In the genomic region with DNA sequence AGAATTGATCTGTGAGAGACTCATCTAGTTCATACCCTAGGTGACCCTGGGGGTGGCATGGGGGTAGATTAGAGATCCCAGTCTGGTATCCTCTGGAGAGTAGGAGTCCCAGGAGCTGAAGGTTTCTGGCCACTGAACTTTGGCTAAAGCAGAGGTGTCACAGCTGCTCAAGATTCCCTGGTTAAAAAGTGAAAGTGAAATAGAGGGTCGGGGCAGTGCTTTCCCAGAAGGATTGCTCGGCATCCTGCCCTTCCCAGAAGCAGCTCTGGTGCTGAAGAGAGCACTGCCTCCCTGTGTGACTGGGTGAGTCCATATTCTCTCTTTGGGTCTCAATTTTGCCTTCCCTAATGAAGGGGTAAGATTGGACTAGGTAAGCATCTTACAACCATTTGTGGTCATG, we compare ENCODE assay signal across 8 cellular contexts. TPM values are rescaled to one million over a fixed set of nuclear protein-coding genes. Genes with fewer than 3 reads are reported as not detected.
DNase-seq lines count a peak whose midpoint lies in the region; ATAC-seq, FAIRE-seq and TF ChIP-seq lines count a peak whose summit lies in the region.

No MANE protein-coding gene starts in this region.

- no peak for DNase-seq in CD4-positive, alpha-beta T cell
- DNase-seq in SK-N-SH (no peak), fibroblast of mammary gland (ENCODE audit: low read depth) (peak; percentile 47), pancreas (no peak), NCI-H146 treated with DMSO at 0.1 percent for 48 hours (lab: John Stamatoyannopoulos, UW; ENCODE audit: unreplicated experiment) (no peak), D721Med (ENCODE audit: insufficient read length, low spot score) (no peak), GDM1 (lab: John Stamatoyannopoulos, UW) (no peak)

- H3K27ac ChIP-seq in CD4-positive, alpha-beta T cell (ENCODE audit: low read depth, low read length), result peak overlapping the region; percentile 65
- H3K27ac ChIP-seq in SK-N-SH (ENCODE audit: low read depth in 2 of 2, low read length in 1 of 2) (peak overlapping the region in 1 of 2 experiments; percentile 12; a peak in 1 of 4 replicates), pancreas (peak overlapping the region in 3 of 4 donors; percentile 16 to 54 (median 41))

- no peaks in the 10 kb centered on the region for H3K9me3 Mint-ChIP-seq in CD4-positive, alpha-beta T cell

- H3K79me2 ChIP-seq in SK-N-SH (ENCODE audit: insufficient read depth), result no peaks in the 10 kb centered on the region

- H3K4me2 ChIP-seq in SK-N-SH, result 0 out of 2 replicates have a peak overlapping the region, but pooled peaks have one; percentile 30

- ATAC-seq in CD4-positive, alpha-beta T cell (ENCODE audit: poor library complexity), result no peak
- ATAC-seq in pancreas (peak in 3 of 4 donors; percentile 25 to 73 (median 71)), HG03039 (IDR thresholded peaks at IDR 0.05; ENCODE audit: unreplicated experiment) (no peak)

- TF ChIP-seq CTCF in CD4-positive, alpha-beta T cell (IDR thresholded peaks at IDR 0.05), result no peak
- TF ChIP-seq CTCF in SK-N-SH (IDR thresholded peaks at IDR 0.05) (no peak), fibroblast of mammary gland (conservative IDR thresholded peaks at IDR 0.05; ENCODE audit: control insufficient read depth, insufficient read depth, low read depth, low read length) (no peak), pancreas (IDR thresholded peaks at IDR 0.05) (no peak), D721Med (IDR thresholded peaks at IDR 0.05; ENCODE audit: insufficient read depth, missing control alignments) (no peak)

- TF ChIP-seq RAD21 in SK-N-SH (IDR thresholded peaks at IDR 0.05; ENCODE audit: low read length), result no peak

- peak overlapping the region; percentile 91 for H3K4me3 Mint-ChIP-seq in CD4-positive, alpha-beta T cell

- CTCF ChIA-PET in CD4-positive, alpha-beta T cell (lab: Charles Lee), result interaction anchor here (0.9 kb wide), 1 partner anchor 26 kb away, joined by 3 read pairs; no protein-coding TSS in a partner anchor
- CTCF ChIA-PET in SK-N-SH (lab: Yijun Ruan, JAX), result interaction anchor here (0.6 to 4.2 kb wide), 8 partner anchors 11 to 472 kb away, joined by 3 to 26 read pairs (median 4); no protein-coding TSS in a partner anchor

- no peak overlapping the region for H2AFZ ChIP-seq in SK-N-SH (ENCODE audit: low read depth)

- 75% methylated on average over 2 of the region's 2 CpGs for WGBS in SK-N-SH (ENCODE audit: low lambda C conversion rate)
- WGBS in pancreas, 2 donors, result 14 to 35% methylated on average over 2 of the region's 2 CpGs

- H3K36me3 Mint-ChIP-seq in CD4-positive, alpha-beta T cell (ENCODE audit: low read depth), result peaks cover 45% of the 10 kb centered on the region

- no peak overlapping the region for H3K9ac ChIP-seq in SK-N-SH

- H3F3A ChIP-seq in SK-N-SH (replicated peaks; ENCODE audit: insufficient read depth), result peaks cover 24% of the 10 kb centered on the region

- TF ChIP-seq EP300 in SK-N-SH (IDR thresholded peaks at IDR 0.05; ENCODE audit: borderline replicate concordance in 1 of 2, low read depth in 1 of 2, low read length in 1 of 2), result no peak

- intact Hi-C loops in CD4-positive, alpha-beta T cell (cut with DNase I, micrococcal nuclease), result no loop called here
- intact Hi-C loops in pancreas (cut with DNase I), result no loop called here

- H3K27ac Mint-ChIP-seq in CD4-positive, alpha-beta T cell, result peak overlapping the region; percentile 96

- H3K27me3 Mint-ChIP-seq in CD4-positive, alpha-beta T cell, result no peaks in the 10 kb centered on the region

- no peak for FAIRE-seq in pancreas (lab: Jason Lieb, UNC)
- no peak for FAIRE-seq in D721Med (lab: Jason Lieb, UNC)

- peaks cover 3 to 52% of the 10 kb centered on the region in 2 experiments for H3K36me3 ChIP-seq in SK-N-SH (replicated peaks in 1 of 2; ENCODE audit: control insufficient read depth in 1 of 2, insufficient read depth in 2 of 2, low read length in 1 of 2)
- H3K36me3 ChIP-seq in pancreas, result peaks cover 0 to 20% (median 16%) of the 10 kb centered on the region in 3 donors

- no peaks in the 10 kb centered on the region for H3K27me3 ChIP-seq in CD4-positive, alpha-beta T cell (ENCODE audit: control insufficient read depth, insufficient read depth, low read length)
- H3K27me3 ChIP-seq in SK-N-SH (ENCODE audit: insufficient read depth) (no peaks in the 10 kb centered on the region), pancreas (no peaks in the 10 kb centered on the region)

- POLR2A ChIA-PET in CD4-positive, alpha-beta T cell (lab: Charles Lee), result interaction anchor here (1.1 to 2.2 kb wide), 3 partner anchors 9 to 41 kb away, joined by 4 to 15 read pairs (median 5); no protein-coding TSS in a partner anchor
- POLR2A ChIA-PET in SK-N-SH (lab: Yijun Ruan, JAX), result interaction anchor here (0.7 to 1.0 kb wide), 3 partner anchors 9 to 39 kb away, joined by 3 to 4 read pairs (median 3); no protein-coding TSS in a partner anchor

- no peaks in the 10 kb centered on the region for H3K9me3 ChIP-seq in CD4-positive, alpha-beta T cell (ENCODE audit: control insufficient read depth, low read length)
- H3K9me3 ChIP-seq in SK-N-SH (no peaks in the 10 kb centered on the region), pancreas (no peaks in the 10 kb centered on the region)

- peaks cover 4% of the 10 kb centered on the region for H4K20me1 ChIP-seq in SK-N-SH (ENCODE audit: insufficient read depth)

- peaks cover 39% of the 10 kb centered on the region for H3K4me1 Mint-ChIP-seq in CD4-positive, alpha-beta T cell (ENCODE audit: low read depth)

- no peaks in the 10 kb centered on the region for H3K9me2 ChIP-seq in SK-N-SH

- H3K4me1 ChIP-seq in SK-N-SH (ENCODE audit: control insufficient read depth in 1 of 2, insufficient read depth in 2 of 2, low read depth in 1 of 2, low read length in 1 of 2), result peaks cover 0 to 10% of the 10 kb centered on the region in 2 experiments; a peak in 1 of 4 replicates
- H3K4me1 ChIP-seq in pancreas, result peaks cover 0 to 9% (median 0%) of the 10 kb centered on the region in 3 donors

- H3K4me3 ChIP-seq in SK-N-SH (ENCODE audit: low read depth in 2 of 2, low read length in 1 of 2), result no peak overlapping the region
- H3K4me3 ChIP-seq in fibroblast of mammary gland (ENCODE audit: control insufficient read depth, low read depth, low read length), result no peak overlapping the region
- peak overlapping the region in 1 of 4 donors; percentile 22 for H3K4me3 ChIP-seq in pancreas

TF ChIP-seq in SK-N-SH, 30 proteins besides CTCF, POLR2A, EP300 and RAD21:
- TF ChIP-seq EZH2phosphoT487 (IDR thresholded peaks at IDR 0.05; ENCODE audit: borderline replicate concordance, low read depth) (no peak), FOXM1 (IDR thresholded peaks at IDR 0.05; ENCODE audit: low read depth) (no peak), ELF1 (IDR thresholded peaks at IDR 0.05) (no peak), FOSL2 (IDR thresholded peaks at IDR 0.05; ENCODE audit: borderline replicate concordance, low read depth) (no peak), POLR2AphosphoS5 (IDR thresholded peaks at IDR 0.05; ENCODE audit: low read depth, low read length) (no peak), RXRA (IDR thresholded peaks at IDR 0.05; ENCODE audit: borderline replicate concordance, low read depth) (no peak), JUND (IDR thresholded peaks at IDR 0.05) (no peak), MEF2A (IDR thresholded peaks at IDR 0.05; ENCODE audit: borderline replicate concordance, low read depth) (no peak), YY1 (IDR thresholded peaks at IDR 0.05; ENCODE audit: low read depth) (no peak), NFIC (IDR thresholded peaks at IDR 0.05; ENCODE audit: borderline replicate concordance) (no peak)
- TF ChIP-seq, protein P1, sequence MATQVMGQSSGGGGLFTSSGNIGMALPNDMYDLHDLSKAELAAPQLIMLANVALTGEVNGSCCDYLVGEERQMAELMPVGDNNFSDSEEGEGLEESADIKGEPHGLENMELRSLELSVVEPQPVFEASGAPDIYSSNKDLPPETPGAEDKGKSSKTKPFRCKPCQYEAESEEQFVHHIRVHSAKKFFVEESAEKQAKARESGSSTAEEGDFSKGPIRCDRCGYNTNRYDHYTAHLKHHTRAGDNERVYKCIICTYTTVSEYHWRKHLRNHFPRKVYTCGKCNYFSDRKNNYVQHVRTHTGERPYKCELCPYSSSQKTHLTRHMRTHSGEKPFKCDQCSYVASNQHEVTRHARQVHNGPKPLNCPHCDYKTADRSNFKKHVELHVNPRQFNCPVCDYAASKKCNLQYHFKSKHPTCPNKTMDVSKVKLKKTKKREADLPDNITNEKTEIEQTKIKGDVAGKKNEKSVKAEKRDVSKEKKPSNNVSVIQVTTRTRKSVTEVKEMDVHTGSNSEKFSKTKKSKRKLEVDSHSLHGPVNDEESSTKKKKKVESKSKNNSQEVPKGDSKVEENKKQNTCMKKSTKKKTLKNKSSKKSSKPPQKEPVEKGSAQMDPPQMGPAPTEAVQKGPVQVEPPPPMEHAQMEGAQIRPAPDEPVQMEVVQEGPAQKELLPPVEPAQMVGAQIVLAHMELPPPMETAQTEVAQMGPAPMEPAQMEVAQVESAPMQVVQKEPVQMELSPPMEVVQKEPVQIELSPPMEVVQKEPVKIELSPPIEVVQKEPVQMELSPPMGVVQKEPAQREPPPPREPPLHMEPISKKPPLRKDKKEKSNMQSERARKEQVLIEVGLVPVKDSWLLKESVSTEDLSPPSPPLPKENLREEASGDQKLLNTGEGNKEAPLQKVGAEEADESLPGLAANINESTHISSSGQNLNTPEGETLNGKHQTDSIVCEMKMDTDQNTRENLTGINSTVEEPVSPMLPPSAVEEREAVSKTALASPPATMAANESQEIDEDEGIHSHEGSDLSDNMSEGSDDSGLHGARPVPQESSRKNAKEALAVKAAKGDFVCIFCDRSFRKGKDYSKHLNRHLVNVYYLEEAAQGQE (IDR thresholded peaks at IDR 0.05; ENCODE audit: low read depth, low read length), result no peak
- TF ChIP-seq, protein P2, sequence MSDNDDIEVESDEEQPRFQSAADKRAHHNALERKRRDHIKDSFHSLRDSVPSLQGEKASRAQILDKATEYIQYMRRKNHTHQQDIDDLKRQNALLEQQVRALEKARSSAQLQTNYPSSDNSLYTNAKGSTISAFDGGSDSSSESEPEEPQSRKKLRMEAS (IDR thresholded peaks at IDR 0.05; ENCODE audit: low read depth), result no peak

RNA-seq across cellular contexts. Expression of gene IL18BP, which starts 0.7 kb away (rescaled TPM):
- 10 to 100 TPM; 14.7 to 16.8 TPM for total RNA-seq in CD4-positive, alpha-beta T cell
- polyA plus RNA-seq in SK-N-SH (2012; rRNA removed) (5.0 and 6.8 TPM in 2 replicates), pancreas (1 to 10 TPM; 6.5 to 7.8 TPM)
- polyA plus RNA-seq in SK-N-SH (2012; cell fraction: cytosol; rRNA removed), result 1.3 and 1.7 TPM in 2 replicates
- 28.7 and 34.0 TPM in 2 replicates for polyA plus RNA-seq in SK-N-SH (2012; cell fraction: nucleus; rRNA removed)
- total RNA-seq in pancreas, result 1 to 10 TPM; 2.3 to 5.2 (median 3.4) TPM

Comparison
In these comparisons a context has a peak if more than half of its experiments do, and no peak if none do; other contexts are left out.
1. ATAC-seq: peak in pancreas (3 of 4); none in CD4-positive, alpha-beta T cell (single experiment) and HG03039 (single experiment).